Comparison of ENCODE assay signal across 1 cellular context in the genomic region with DNA sequence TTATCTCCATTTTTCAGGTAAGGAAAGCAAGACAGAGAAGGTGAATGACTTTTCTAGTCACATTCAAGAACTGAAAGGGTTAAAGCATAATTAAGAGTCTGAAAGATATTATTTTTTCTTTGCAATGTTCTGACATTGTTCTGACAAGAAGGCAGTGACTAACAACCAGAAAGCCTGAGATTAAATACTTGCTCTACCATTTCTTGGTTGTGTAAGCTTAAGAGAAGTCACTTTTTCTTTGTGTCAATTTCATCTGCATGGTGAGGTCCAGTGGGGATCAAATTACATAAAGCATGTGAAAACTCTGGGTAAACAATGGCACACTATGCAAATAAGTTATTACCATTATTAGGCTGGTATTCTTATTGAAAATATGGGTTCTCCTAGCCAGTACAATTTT.
TF ChIP-seq lines count a peak whose summit lies in the region.

No MANE protein-coding gene starts in this region.

TF ChIP-seq in WTC11, 78 proteins besides CTCF, POLR2A, EP300 and RAD21 (continued from another document):
- TF ChIP-seq, protein P1, sequence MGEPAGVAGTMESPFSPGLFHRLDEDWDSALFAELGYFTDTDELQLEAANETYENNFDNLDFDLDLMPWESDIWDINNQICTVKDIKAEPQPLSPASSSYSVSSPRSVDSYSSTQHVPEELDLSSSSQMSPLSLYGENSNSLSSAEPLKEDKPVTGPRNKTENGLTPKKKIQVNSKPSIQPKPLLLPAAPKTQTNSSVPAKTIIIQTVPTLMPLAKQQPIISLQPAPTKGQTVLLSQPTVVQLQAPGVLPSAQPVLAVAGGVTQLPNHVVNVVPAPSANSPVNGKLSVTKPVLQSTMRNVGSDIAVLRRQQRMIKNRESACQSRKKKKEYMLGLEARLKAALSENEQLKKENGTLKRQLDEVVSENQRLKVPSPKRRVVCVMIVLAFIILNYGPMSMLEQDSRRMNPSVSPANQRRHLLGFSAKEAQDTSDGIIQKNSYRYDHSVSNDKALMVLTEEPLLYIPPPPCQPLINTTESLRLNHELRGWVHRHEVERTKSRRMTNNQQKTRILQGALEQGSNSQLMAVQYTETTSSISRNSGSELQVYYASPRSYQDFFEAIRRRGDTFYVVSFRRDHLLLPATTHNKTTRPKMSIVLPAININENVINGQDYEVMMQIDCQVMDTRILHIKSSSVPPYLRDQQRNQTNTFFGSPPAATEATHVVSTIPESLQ (CRISPR knock-in tag; IDR thresholded peaks at IDR 0.05): no peak
- TF ChIP-seq ZNF121 (CRISPR knock-in tag; IDR thresholded peaks at IDR 0.05) (no peak), NFYB (CRISPR knock-in tag; conservative IDR thresholded peaks at IDR 0.05; ENCODE audit: low read depth) (no peak)
TF ChIP-seq in WTC11: peak in this region for 0.
